Comparison of ENCODE assay signal across 8 cellular contexts in genomic region chr12:56851462-56851861, GRCh38.
"Had no signal": no experiment of that assay in that cellular context is flagged by ENCODE, and none has a peak within 500 bp of the region (broad histone marks: within the 10 kb centered on the region; RNA-seq: fewer than 3 reads in every experiment).

No MANE protein-coding gene starts in this region.

- FAIRE-seq: G401.6, GM12878, GM12891, GM12892, GM18507, GM19239 had no signal

- H3K4me3 ChIP-seq: GM12878 had no signal

- DNase-seq: GDM1, GF-D8 had no signal

- ATAC-seq: GM12878 had no signal
